9 cellular contexts compared by ENCODE assay signal in genomic region chr20:62088258-62089127, GRCh38. TPM values are rescaled to one million over a fixed set of nuclear protein-coding genes. Genes with fewer than 3 reads are reported as not detected.
DNase-seq lines count a peak whose midpoint lies in the region; ATAC-seq and TF ChIP-seq lines count a peak whose summit lies in the region.
"Had no signal": no experiment of that assay in that cellular context is flagged by ENCODE, and none has a peak within 500 bp of the region (broad histone marks: within the 10 kb centered on the region; RNA-seq: fewer than 3 reads in every experiment).

No MANE protein-coding gene starts in this region.

- DNase-seq in A673 (ENCODE audit: low spot score) (peak; percentile 45), H9 (no peak), T-helper 17 cell (no peak), glomerular endothelial cell (ENCODE audit: extremely low read depth, low read depth, low spot score) (peak; percentile 52), left ventricle myocardium superior (no peak), GOT3 (lab: John Stamatoyannopoulos, UW) (no peak), glutamatergic neuron (no peak)
- DNase-seq in activated T-helper 1 cell treated with anti-CD3 and anti-CD28 coated beads, Interleukin-12 subunit alpha, Interleukin-12 subunit beta, Interleukin-2, Interleukin-4 antibody, amounts not matched to agents 30 ng/mL and 10 ng/mL and 1 ng/mL, durations not matched to agents 14 hours and 24 hours and 36 hours (ENCODE audit: low spot score), result no peak
- DNase-seq: naive B cell had no signal

- no peaks in the 10 kb centered on the region for H4K20me1 ChIP-seq in H9 (ENCODE audit: control insufficient read depth, insufficient read depth, insufficient read length)

- H3K9me3 Mint-ChIP-seq in H9, result no peaks in the 10 kb centered on the region
- peaks cover 7% of the 10 kb centered on the region for H3K9me3 Mint-ChIP-seq in activated T-helper 1 cell treated with anti-CD3 and anti-CD28 coated beads, Interleukin-12 subunit alpha, Interleukin-12 subunit beta, Interleukin-2, Interleukin-4 antibody, amounts not matched to agents 30 ng/mL and 10 ng/mL and 1 ng/mL, durations not matched to agents 14 hours and 24 hours and 36 hours
- peaks cover 3% of the 10 kb centered on the region for H3K9me3 Mint-ChIP-seq in glutamatergic neuron (ENCODE audit: unreplicated experiment)

- TF ChIP-seq CTCF in A673 (conservative IDR thresholded peaks at IDR 0.05; ENCODE audit: low read depth, low read length) (no peak), H9 (conservative IDR thresholded peaks at IDR 0.05) (no peak), glutamatergic neuron (IDR thresholded peaks at IDR 0.05; ENCODE audit: partially characterized antibody, unreplicated experiment) (no peak)

- no peak overlapping the region for H2BK120ac ChIP-seq in H9 (ENCODE audit: low read depth, low read length, poor library complexity, severe bottlenecking)

- H3K36me3 ChIP-seq in A673 (ENCODE audit: insufficient read depth, low read length, poor library complexity, severe bottlenecking), result no peaks in the 10 kb centered on the region

- POLR2A ChIA-PET in A673 (lab: Charles Lee; ENCODE audit: low non-redundant PET), result no interaction called here

- H3K27me3 Mint-ChIP-seq in H9 (ENCODE audit: low read depth) (peaks cover 10% of the 10 kb centered on the region), T-helper 17 cell (peaks cover 5% of the 10 kb centered on the region), glutamatergic neuron (ENCODE audit: unreplicated experiment) (no peaks in the 10 kb centered on the region)
- no peaks in the 10 kb centered on the region for H3K27me3 Mint-ChIP-seq in activated T-helper 1 cell treated with anti-CD3 and anti-CD28 coated beads, Interleukin-12 subunit alpha, Interleukin-12 subunit beta, Interleukin-2, Interleukin-4 antibody, amounts not matched to agents 30 ng/mL and 10 ng/mL and 1 ng/mL, durations not matched to agents 14 hours and 24 hours and 36 hours (ENCODE audit: insufficient read depth)

- H2BK12ac ChIP-seq in H9 (ENCODE audit: insufficient read length, low read depth, low read length), result no peak overlapping the region

- H3K14ac ChIP-seq in H9 (ENCODE audit: insufficient read depth, low read length), result no peak overlapping the region

- H2AK5ac ChIP-seq in H9 (ENCODE audit: insufficient read length, low read length), result no peak overlapping the region

- H3K4me1 ChIP-seq in A673 (ENCODE audit: insufficient read depth, low read length, poor library complexity, severe bottlenecking) (no peaks in the 10 kb centered on the region), H9 (ENCODE audit: insufficient read depth, low read length) (no peaks in the 10 kb centered on the region)

- no peak overlapping the region for H3K56ac ChIP-seq in H9 (ENCODE audit: insufficient read length, low read depth, low read length)

- no peaks in the 10 kb centered on the region for H3K36me3 Mint-ChIP-seq in H9 (ENCODE audit: insufficient read depth in 1 of 3, low read depth in 3 of 3)
- no peaks in the 10 kb centered on the region for H3K36me3 Mint-ChIP-seq in T-helper 17 cell (ENCODE audit: low read depth)
- H3K36me3 Mint-ChIP-seq in activated T-helper 1 cell treated with anti-CD3 and anti-CD28 coated beads, Interleukin-12 subunit alpha, Interleukin-12 subunit beta, Interleukin-2, Interleukin-4 antibody, amounts not matched to agents 30 ng/mL and 10 ng/mL and 1 ng/mL, durations not matched to agents 14 hours and 24 hours and 36 hours (ENCODE audit: low read depth), result peaks cover 5% of the 10 kb centered on the region
- H3K36me3 Mint-ChIP-seq in glutamatergic neuron (ENCODE audit: unreplicated experiment), result peaks cover 6% of the 10 kb centered on the region

- ATAC-seq in T-helper 17 cell (peak; percentile 42), left ventricle myocardium superior (no peak)

- no peak overlapping the region for H2BK15ac ChIP-seq in H9 (ENCODE audit: low read depth, low read length)

- H3K4me3 Mint-ChIP-seq in H9 (no peak overlapping the region), T-helper 17 cell (no peak overlapping the region), glutamatergic neuron (ENCODE audit: unreplicated experiment) (no peak overlapping the region)
- no peak overlapping the region for H3K4me3 Mint-ChIP-seq in activated T-helper 1 cell treated with anti-CD3 and anti-CD28 coated beads, Interleukin-12 subunit alpha, Interleukin-12 subunit beta, Interleukin-2, Interleukin-4 antibody, amounts not matched to agents 30 ng/mL and 10 ng/mL and 1 ng/mL, durations not matched to agents 14 hours and 24 hours and 36 hours
- H3K4me3 Mint-ChIP-seq: naive B cell had no signal

- H3K9me3 ChIP-seq in A673 (ENCODE audit: low read depth, low read length, poor library complexity, severe bottlenecking) (no peaks in the 10 kb centered on the region), H9 (ENCODE audit: control insufficient read depth, low read depth, low read length) (no peaks in the 10 kb centered on the region), T-helper 17 cell (ENCODE audit: control insufficient read depth, low read length, poor library complexity, severe bottlenecking) (no peaks in the 10 kb centered on the region)

- H2AFZ ChIP-seq in H9 (ENCODE audit: low read length), result no peak overlapping the region

- H3K18ac ChIP-seq in H9 (ENCODE audit: insufficient read length, low read depth, low read length), result no peak overlapping the region

- H4K5ac ChIP-seq in H9 (ENCODE audit: insufficient read length, low read depth, low read length), result peak overlapping the region; percentile 48

- H2BK5ac ChIP-seq in H9 (ENCODE audit: insufficient read length, low read length), result no peak overlapping the region

- BruUV-seq in A673 (replicated peaks; lab: Mats Ljungman, UMichigan), result no TSS peak

- H3K23me2 ChIP-seq in H9 (ENCODE audit: insufficient read length, low read depth, low read length, poor library complexity, severe bottlenecking), result no peaks in the 10 kb centered on the region

- H3K79me1 ChIP-seq in H9 (ENCODE audit: insufficient read depth, low read depth, low read length, poor library complexity, severe bottlenecking), result no peaks in the 10 kb centered on the region

- no peak overlapping the region for H3K9ac ChIP-seq in H9 (ENCODE audit: extremely low read depth, insufficient read length, low read length)

- no peak overlapping the region for H4K91ac ChIP-seq in H9 (ENCODE audit: insufficient read length, low read depth, low read length)

- H2BK20ac ChIP-seq in H9 (ENCODE audit: low read depth, low read length, poor library complexity, severe bottlenecking), result no peak overlapping the region

- H3K27ac Mint-ChIP-seq in H9 (no peak overlapping the region), T-helper 17 cell (no peak overlapping the region), glutamatergic neuron (ENCODE audit: unreplicated experiment) (no peak overlapping the region)
- H3K27ac Mint-ChIP-seq in activated T-helper 1 cell treated with anti-CD3 and anti-CD28 coated beads, Interleukin-12 subunit alpha, Interleukin-12 subunit beta, Interleukin-2, Interleukin-4 antibody, amounts not matched to agents 30 ng/mL and 10 ng/mL and 1 ng/mL, durations not matched to agents 14 hours and 24 hours and 36 hours, result no peak overlapping the region
- H3K27ac Mint-ChIP-seq: naive B cell had no signal

- H3K23ac ChIP-seq in H9 (ENCODE audit: insufficient read length, low read depth, low read length), result no peak overlapping the region

- H3K4ac ChIP-seq in H9 (ENCODE audit: low read depth, low read length), result no peak overlapping the region

- H3K4me1 Mint-ChIP-seq in H9, result no peaks in the 10 kb centered on the region
- no peaks in the 10 kb centered on the region for H3K4me1 Mint-ChIP-seq in T-helper 17 cell
- no peaks in the 10 kb centered on the region for H3K4me1 Mint-ChIP-seq in activated T-helper 1 cell treated with anti-CD3 and anti-CD28 coated beads, Interleukin-12 subunit alpha, Interleukin-12 subunit beta, Interleukin-2, Interleukin-4 antibody, amounts not matched to agents 30 ng/mL and 10 ng/mL and 1 ng/mL, durations not matched to agents 14 hours and 24 hours and 36 hours (ENCODE audit: low read depth)
- H3K4me1 Mint-ChIP-seq in glutamatergic neuron (ENCODE audit: low read depth, unreplicated experiment), result no peaks in the 10 kb centered on the region
- H3K4me1 Mint-ChIP-seq: naive B cell had no signal

- WGBS in H9 (ENCODE audit: extremely low coverage, insufficient read length, low lambda C conversion rate), result no CpG with 5 or more reads among the region's 15 CpGs

- no peaks in the 10 kb centered on the region for H3K79me2 ChIP-seq in H9 (ENCODE audit: insufficient read depth, low read length)

- H3K27ac ChIP-seq in A673 (ENCODE audit: low read depth, low read length, poor library complexity, severe bottlenecking) (no peak overlapping the region), H9 (ENCODE audit: insufficient read length, low read depth, low read length) (no peak overlapping the region)

- H3K4me3 ChIP-seq in A673 (ENCODE audit: low read depth, low read length, poor library complexity, severe bottlenecking), result no peak overlapping the region

- intact Hi-C loops in A673 (cut with micrococcal nuclease; ENCODE audit: unreplicated experiment), result no loop called here
- intact Hi-C loops in left ventricle myocardium superior (cut with micrococcal nuclease), result no loop called here
- intact Hi-C loops in activated T-helper 1 cell treated with anti-CD3 and anti-CD28 coated beads, Interleukin-12 subunit alpha, Interleukin-12 subunit beta, Interleukin-2, Interleukin-4 antibody, amounts not matched to agents 30 ng/mL and 10 ng/mL and 1 ng/mL, durations not matched to agents 14 hours and 24 hours and 36 hours (cut with micrococcal nuclease), result no loop called here

- CTCF ChIA-PET in A673 (lab: Charles Lee), result no interaction called here

- peak overlapping the region; percentile 78 for H4K8ac ChIP-seq in H9 (replicated peaks; ENCODE audit: insufficient read length, low read depth, low read length)

- H3K27me3 ChIP-seq in A673 (replicated peaks; ENCODE audit: insufficient read depth, low read depth, low read length, poor library complexity), result peaks cover 9% of the 10 kb centered on the region
- no peaks in the 10 kb centered on the region for H3K27me3 ChIP-seq in H9 (ENCODE audit: insufficient read depth, low read length)

- no peak overlapping the region for H3T11ph ChIP-seq in H9 (ENCODE audit: low read length)

- no peak overlapping the region for H3K4me2 ChIP-seq in H9 (ENCODE audit: insufficient read depth, insufficient read length, low read length)

RNA-seq across cellular contexts. Expression of gene TAF4, which starts 22.8 kb away (rescaled TPM):
- total RNA-seq in A673 (2021) (32.7 and 37.0 TPM in 2 replicates), H9 (2021) (30.8 and 40.9 TPM in 2 replicates), T-helper 17 cell (10 to 100 TPM; 17.8 to 19.5 TPM), glomerular endothelial cell (13.3 and 21.2 TPM in 2 replicates), left ventricle myocardium superior (11.2 TPM), glutamatergic neuron (ENCODE audit: unreplicated experiment) (20.0 TPM)
- total RNA-seq in activated T-helper 1 cell treated with anti-CD3 and anti-CD28 coated beads, Interleukin-12 subunit alpha, Interleukin-12 subunit beta, Interleukin-2, Interleukin-4 antibody, amounts not matched to agents 30 ng/mL and 10 ng/mL and 1 ng/mL, durations not matched to agents 14 hours and 24 hours and 36 hours, result 26.3 and 28.3 TPM in 2 replicates

RNA-seq across cellular contexts. Expression of gene LSM14B, which starts 33.8 kb away (rescaled TPM):
- total RNA-seq in A673 (2021), result 72.5 and 80.2 TPM in 2 replicates
- total RNA-seq in H9 (2021), result 77.9 and 82.4 TPM in 2 replicates
- total RNA-seq in T-helper 17 cell, result 10 to 100 TPM; 32.3 to 34.1 TPM
- 23.1 and 25.0 TPM in 2 replicates for total RNA-seq in glomerular endothelial cell
- total RNA-seq in left ventricle myocardium superior, result 58.4 TPM
- 39.6 and 43.2 TPM in 2 replicates for total RNA-seq in activated T-helper 1 cell treated with anti-CD3 and anti-CD28 coated beads, Interleukin-12 subunit alpha, Interleukin-12 subunit beta, Interleukin-2, Interleukin-4 antibody, amounts not matched to agents 30 ng/mL and 10 ng/mL and 1 ng/mL, durations not matched to agents 14 hours and 24 hours and 36 hours
- total RNA-seq in glutamatergic neuron (ENCODE audit: unreplicated experiment), result 73.6 TPM

RNA-seq across cellular contexts. Expression of gene PSMA7, which starts 54.7 kb away (rescaled TPM):
- total RNA-seq in A673 (2021) (555 and 593 TPM in 2 replicates), H9 (2021) (332 and 337 TPM in 2 replicates), T-helper 17 cell (100 to 1,000 TPM; 144 to 158 TPM), glomerular endothelial cell (422 and 425 TPM in 2 replicates), left ventricle myocardium superior (240 TPM), glutamatergic neuron (ENCODE audit: unreplicated experiment) (289 TPM)
- 444 and 450 TPM in 2 replicates for total RNA-seq in activated T-helper 1 cell treated with anti-CD3 and anti-CD28 coated beads, Interleukin-12 subunit alpha, Interleukin-12 subunit beta, Interleukin-2, Interleukin-4 antibody, amounts not matched to agents 30 ng/mL and 10 ng/mL and 1 ng/mL, durations not matched to agents 14 hours and 24 hours and 36 hours

RNA-seq across cellular contexts. Expression of gene SS18L1, which starts 55.1 kb away (rescaled TPM):
- total RNA-seq in A673 (2021) (34.7 and 39.6 TPM in 2 replicates), H9 (2021) (18.8 and 22.2 TPM in 2 replicates), T-helper 17 cell (10 to 100 TPM; 13.1 to 16.0 TPM), glomerular endothelial cell (16.1 and 17.1 TPM in 2 replicates), left ventricle myocardium superior (10.7 TPM), glutamatergic neuron (ENCODE audit: unreplicated experiment) (50.4 TPM)
- total RNA-seq in activated T-helper 1 cell treated with anti-CD3 and anti-CD28 coated beads, Interleukin-12 subunit alpha, Interleukin-12 subunit beta, Interleukin-2, Interleukin-4 antibody, amounts not matched to agents 30 ng/mL and 10 ng/mL and 1 ng/mL, durations not matched to agents 14 hours and 24 hours and 36 hours, result 24.3 and 29.4 TPM in 2 replicates

Comparison
In these comparisons a context has a peak if more than half of its experiments do, and no peak if none do; other contexts are left out.
1. DNase-seq: peak in A673 (single experiment) and glomerular endothelial cell (single experiment); none in H9 (single experiment), T-helper 17 cell (0 of 3), left ventricle myocardium superior (single experiment), GOT3 (single experiment), activated T-helper 1 cell treated with anti-CD3 and anti-CD28 coated beads, Interleukin-12 subunit alpha, Interleukin-12 subunit beta, Interleukin-2, Interleukin-4 antibody, amounts not matched to agents 30 ng/mL and 10 ng/mL and 1 ng/mL, durations not matched to agents 14 hours and 24 hours and 36 hours (single experiment) and glutamatergic neuron (single experiment).